8 cellular contexts compared by ENCODE assay signal in the genomic region with DNA sequence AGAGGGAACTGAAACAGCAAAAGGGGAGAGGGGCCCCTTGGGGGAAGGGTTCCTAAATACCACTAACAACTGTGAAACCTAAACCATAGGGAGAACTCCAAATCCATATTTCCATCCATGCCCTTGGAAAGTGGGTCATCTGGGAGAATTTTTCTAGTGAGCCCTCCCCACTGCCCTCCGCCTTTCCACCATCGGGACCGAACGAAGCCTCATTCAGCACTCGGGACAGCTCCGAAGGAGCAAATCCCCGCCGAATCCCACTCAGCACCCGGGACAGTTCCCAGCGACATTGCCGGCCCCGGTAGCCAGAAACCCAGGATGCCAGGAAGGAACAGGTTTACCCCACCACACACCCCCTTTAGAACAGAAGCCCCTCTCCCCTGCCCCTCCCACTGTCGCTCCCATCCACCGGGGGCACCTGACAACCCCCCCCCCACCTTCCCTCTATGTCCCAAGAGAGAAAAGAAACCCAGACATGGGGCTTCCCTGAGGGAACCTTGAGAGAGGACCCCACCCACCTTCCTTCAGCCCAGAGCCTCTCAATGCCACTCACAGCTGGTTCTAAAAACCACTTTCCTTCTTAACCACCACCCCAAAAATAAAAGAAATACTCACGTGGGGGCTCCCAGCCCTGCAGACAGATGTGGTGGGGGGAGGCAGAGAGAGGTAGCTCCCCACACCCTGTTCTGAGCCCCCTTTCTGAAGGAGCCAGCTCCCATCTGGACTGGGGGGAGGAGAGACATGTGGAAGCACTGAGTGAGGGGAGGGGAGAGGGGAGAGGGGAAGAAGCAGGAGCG. TPM values are rescaled to one million over a fixed set of nuclear protein-coding genes. Genes with fewer than 3 reads are reported as not detected.
DNase-seq lines count a peak whose midpoint lies in the region; ATAC-seq, FAIRE-seq and TF ChIP-seq lines count a peak whose summit lies in the region.

No MANE protein-coding gene starts in this region.

- peaks cover 6% of the 10 kb centered on the region for H3K4me1 Mint-ChIP-seq in CD8-positive, alpha-beta T cell (ENCODE audit: low read depth)

- no peaks in the 10 kb centered on the region for H3K9me3 ChIP-seq in CD8-positive, alpha-beta T cell (ENCODE audit: low read length)
- H3K9me3 ChIP-seq in pancreas: no peaks in the 10 kb centered on the region

- WGBS in pancreas, 2 donors: 3 to 6% methylated on average over 16 of the region's 16 CpGs

- H3K27ac Mint-ChIP-seq in CD8-positive, alpha-beta T cell: no peak overlapping the region

- no peaks in the 10 kb centered on the region for H3K36me3 Mint-ChIP-seq in CD8-positive, alpha-beta T cell

- no peaks in the 10 kb centered on the region for H3K9me3 Mint-ChIP-seq in CD8-positive, alpha-beta T cell

- peaks cover 83% of the 10 kb centered on the region for H3K27me3 Mint-ChIP-seq in CD8-positive, alpha-beta T cell (ENCODE audit: low read depth)

- POLR2A ChIA-PET in CD8-positive, alpha-beta T cell (lab: Charles Lee): interaction anchor here (0.5 kb wide), 1 partner anchor 627 kb away, joined by 3 read pairs; no protein-coding TSS in a partner anchor

- H3K4me1 ChIP-seq in CD8-positive, alpha-beta T cell (ENCODE audit: insufficient read depth, low read length): peaks cover 11% of the 10 kb centered on the region
- H3K4me1 ChIP-seq in pancreas: peaks cover 0 to 4% (median 0%) of the 10 kb centered on the region in 3 donors

- CTCF ChIA-PET in CD8-positive, alpha-beta T cell (lab: Charles Lee): interaction anchor here (0.6 kb wide), 1 partner anchor 328 kb away, joined by 3 read pairs; no protein-coding TSS in a partner anchor

- peak; percentile 61 for ATAC-seq in CD8-positive, alpha-beta T cell
- peak; percentile 72 to 95 (median 80) for ATAC-seq in pancreas
- ATAC-seq in HG03039 (IDR thresholded peaks at IDR 0.05; ENCODE audit: unreplicated experiment): no peak
- no peak for ATAC-seq in GM18907 (IDR thresholded peaks at IDR 0.05; ENCODE audit: unreplicated experiment)

- intact Hi-C loops in CD8-positive, alpha-beta T cell (cut with DNase I, micrococcal nuclease): no loop called here
- intact Hi-C loops in pancreas (cut with DNase I): no loop called here

- no peak for FAIRE-seq in pancreas (lab: Jason Lieb, UNC)

- no peak overlapping the region for H3K4me3 ChIP-seq in CD8-positive, alpha-beta T cell (ENCODE audit: low read depth, low read length)
- H3K4me3 ChIP-seq in pancreas: no peak overlapping the region

- peak; percentile 21 to 63 (median 59) for DNase-seq in CD8-positive, alpha-beta T cell
- DNase-seq in LoVo (ENCODE audit: low spot score) (peak; percentile 72), fibroblast of peridontal ligament (ENCODE audit: extremely low read depth) (peak; percentile 56), pancreas (peak; percentile 49 to 85 (median 69)), cerebellum (ENCODE audit: low spot score) (no peak)
- peak; percentile 4 for DNase-seq in activated CD8-positive, alpha-beta memory T cell treated with anti-CD3 and anti-CD28 coated beads, Interleukin-2, amount 50 U/mL, for 24 hours (ENCODE audit: extremely low read depth)

- H3K27me3 ChIP-seq in CD8-positive, alpha-beta T cell (ENCODE audit: insufficient read depth, low read length): peaks cover 24% of the 10 kb centered on the region
- peaks cover 0 to 11% (median 0%) of the 10 kb centered on the region in 4 donors for H3K27me3 ChIP-seq in pancreas

- no peak overlapping the region for H3K4me3 Mint-ChIP-seq in CD8-positive, alpha-beta T cell

- H3K36me3 ChIP-seq in CD8-positive, alpha-beta T cell (ENCODE audit: insufficient read depth, low read length): no peaks in the 10 kb centered on the region
- H3K36me3 ChIP-seq in pancreas: no peaks in the 10 kb centered on the region

- no peak overlapping the region for H3K27ac ChIP-seq in CD8-positive, alpha-beta T cell (ENCODE audit: low read depth, low read length)
- no peak overlapping the region for H3K27ac ChIP-seq in pancreas

- TF ChIP-seq CTCF in CD8-positive, alpha-beta T cell (IDR thresholded peaks at IDR 0.05): no peak
- no peak for TF ChIP-seq CTCF in pancreas (IDR thresholded peaks at IDR 0.05)

RNA-seq across cellular contexts. Expression of a gene that starts 4.5 kb away (rescaled TPM):
- total RNA-seq in CD8-positive, alpha-beta T cell: under 1 TPM; 0.44 to 0.76 TPM
- total RNA-seq in pancreas: 1 to 10 TPM in 3 of 6 donors, under 1 TPM in 3; 0.53 to 1.8 (median 1.3) TPM
- polyA plus RNA-seq in pancreas: 1 to 10 TPM; 1.3 to 1.8 TPM
- 15.5 TPM for total RNA-seq in cerebellum

Comparison
In these comparisons a context has a peak if more than half of its experiments do, and no peak if none do; other contexts are left out.
1. ATAC-seq: peak in CD8-positive, alpha-beta T cell (single experiment) and pancreas (4 of 4); none in HG03039 (single experiment) and GM18907 (single experiment).